29 cellular contexts compared by ENCODE assay signal in the genomic region with DNA sequence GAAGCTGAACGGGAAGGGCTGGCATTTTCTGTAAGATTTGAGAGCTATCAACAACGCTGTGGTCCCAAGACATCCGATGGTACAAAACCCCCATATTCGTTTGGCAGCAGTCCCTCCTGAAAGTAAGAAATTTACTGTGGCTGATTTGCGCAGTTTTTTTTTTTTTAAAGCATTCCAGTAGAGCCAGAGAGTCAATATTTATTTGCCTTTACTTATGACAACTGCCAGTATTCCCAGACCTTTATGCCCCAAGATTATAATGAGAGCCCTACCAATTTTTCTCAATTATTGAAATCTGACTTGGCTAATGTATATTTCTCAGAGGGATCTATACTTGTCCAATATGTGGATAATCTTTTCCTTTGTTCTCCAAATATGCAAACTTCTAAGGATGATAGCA.
DNase-seq lines count a peak whose midpoint lies in the region; ATAC-seq, FAIRE-seq and TF ChIP-seq lines count a peak whose summit lies in the region.
"Had no signal": no experiment of that assay in that cellular context is flagged by ENCODE, and none has a peak within 500 bp of the region (broad histone marks: within the 10 kb centered on the region; RNA-seq: fewer than 3 reads in every experiment).

No MANE protein-coding gene starts in this region.

- H3K23ac ChIP-seq in neuronal stem cell (ENCODE audit: low read depth, low read length, poor library complexity) = no peak overlapping the region

- H3K27ac ChIP-seq in pancreas (no peak overlapping the region), neuronal stem cell (replicated peaks; ENCODE audit: low read length) (no peak overlapping the region)
- H3K27ac ChIP-seq: 22Rv1; A549; BLaER1; BLaER1 treated with 17β-estradiol and CSF1 and Interleukin-3, amounts not matched to agents 10 nM and 100 nM; C4-2B had no signal

- intact Hi-C loops in pancreas (cut with DNase I) = no loop called here

- no peaks in the 10 kb centered on the region for H3K9me3 ChIP-seq in pancreas
- no peaks in the 10 kb centered on the region for H3K9me3 ChIP-seq in neuronal stem cell (replicated peaks in 1 of 2; ENCODE audit: control insufficient read depth in 2 of 2, insufficient read depth in 1 of 2, low read depth in 1 of 2, low read length in 2 of 2)
- H3K9me3 ChIP-seq: A549; BE2C; BLaER1; BLaER1 treated with 17β-estradiol and CSF1 and Interleukin-3, amounts not matched to agents 10 nM and 100 nM; Caco-2 had no signal

- no peaks in the 10 kb centered on the region for H3K79me1 ChIP-seq in neuronal stem cell (ENCODE audit: low read depth, low read length)

- peak; percentile 46 to 75 (median 70) for ATAC-seq in pancreas
- ATAC-seq: A549; CD8-positive, alpha-beta T cell had no signal

- no peak overlapping the region for H4K91ac ChIP-seq in neuronal stem cell (ENCODE audit: low read depth, low read length, poor library complexity)

- no peaks in the 10 kb centered on the region for H3K36me3 ChIP-seq in pancreas
- H3K36me3 ChIP-seq in neuronal stem cell (replicated peaks in 1 of 2; ENCODE audit: control insufficient read depth in 2 of 2, insufficient read depth in 2 of 2, low read length in 2 of 2) = no peaks in the 10 kb centered on the region
- H3K36me3 ChIP-seq: BE2C; BLaER1; BLaER1 treated with 17β-estradiol and CSF1 and Interleukin-3, amounts not matched to agents 10 nM and 100 nM had no signal

- H3K4me1 ChIP-seq in pancreas (peaks cover 0 to 10% (median under 1%) of the 10 kb centered on the region in 3 donors), neuronal stem cell (ENCODE audit: control insufficient read depth in 2 of 2, insufficient read depth in 1 of 2, low read depth in 1 of 2, low read length in 2 of 2) (peaks cover 0 to 2% of the 10 kb centered on the region in 2 donors)
- H3K4me1 ChIP-seq: BE2C, BLaER1, Caco-2 had no signal

- DNase-seq in pancreas = no peak
- no peak for DNase-seq in neuronal stem cell (ENCODE audit: low spot score)
- DNase-seq: 8988T; ACHN; AML-193; BE2C; C1 segment of cervical spinal cord; Caco-2; Calu3; CD4-positive, alpha-beta memory T cell; CD4-positive, alpha-beta T cell; CD4-positive, CD25-positive, alpha-beta regulatory T cell; CD8-positive, alpha-beta memory T cell; CD8-positive, alpha-beta T cell; COR-L47; DMS 273 treated with DMSO at 0.1 percent for 48 hours; DMS153; DMS53; DMS79; DMS79 treated with DMSO at 0.1 percent for 48 hours; DND-41; EL had no signal

- H2BK12ac ChIP-seq in neuronal stem cell (ENCODE audit: low read length) = no peak overlapping the region

- H4K8ac ChIP-seq in neuronal stem cell (ENCODE audit: low read depth, low read length) = no peak overlapping the region

- H2BK120ac ChIP-seq in neuronal stem cell (ENCODE audit: low read depth, low read length) = no peak overlapping the region

- no peak for FAIRE-seq in pancreas (lab: Jason Lieb, UNC)
- FAIRE-seq: A204.1, D721Med had no signal

- no peak overlapping the region for H3K4me3 ChIP-seq in pancreas
- H3K4me3 ChIP-seq in neuronal stem cell (ENCODE audit: low read length in 2 of 2) = no peak overlapping the region
- H3K4me3 ChIP-seq: A549; BLaER1; BLaER1 treated with 17β-estradiol and CSF1 and Interleukin-3, amounts not matched to agents 10 nM and 100 nM had no signal

- no peak overlapping the region for H3K9ac ChIP-seq in neuronal stem cell (ENCODE audit: low read depth, low read length, poor library complexity)
- H3K9ac ChIP-seq: BLaER1; BLaER1 treated with 17β-estradiol and CSF1 and Interleukin-3, amounts not matched to agents 10 nM and 100 nM had no signal

- no peak overlapping the region for H2AK5ac ChIP-seq in neuronal stem cell (ENCODE audit: low read depth, low read length)

- H3K4me2 ChIP-seq in neuronal stem cell (ENCODE audit: insufficient read depth, low read length, poor library complexity, severe bottlenecking) = no peak overlapping the region
- H3K4me2 ChIP-seq: A549; BLaER1; BLaER1 treated with 17β-estradiol and CSF1 and Interleukin-3, amounts not matched to agents 10 nM and 100 nM had no signal

- TF ChIP-seq CTCF in pancreas (IDR thresholded peaks at IDR 0.05) = no peak

- no peak overlapping the region for H3K14ac ChIP-seq in neuronal stem cell (ENCODE audit: low read length)

- H2BK5ac ChIP-seq in neuronal stem cell (ENCODE audit: low read length) = no peak overlapping the region

- H3K4ac ChIP-seq in neuronal stem cell (ENCODE audit: low read length) = no peak overlapping the region

- no peak overlapping the region for H2AFZ ChIP-seq in neuronal stem cell (ENCODE audit: low read length)

- no peak overlapping the region for H2BK15ac ChIP-seq in neuronal stem cell (ENCODE audit: low read length)

- H3K27me3 ChIP-seq in pancreas (no peaks in the 10 kb centered on the region), neuronal stem cell (ENCODE audit: control insufficient read depth in 3 of 3, insufficient read depth in 3 of 3, low read depth in 1 of 3, low read length in 3 of 3) (no peaks in the 10 kb centered on the region)
- H3K27me3 ChIP-seq: BE2C; BLaER1; BLaER1 treated with 17β-estradiol and CSF1 and Interleukin-3, amounts not matched to agents 10 nM and 100 nM had no signal

- H3K18ac ChIP-seq in neuronal stem cell (ENCODE audit: low read length) = no peak overlapping the region

- 44 to 49% methylated on average over 5 of the region's 5 CpGs for WGBS in pancreas, 2 donors
- WGBS in neuronal stem cell (ENCODE audit: extremely low coverage in 2 of 2, insufficient read length in 2 of 2, insufficient replicate concordance in 1 of 2), 2 donors = no CpG with 5 or more reads among the region's 5 CpGs
